8 cellular contexts compared by ENCODE assay signal in the genomic region with DNA sequence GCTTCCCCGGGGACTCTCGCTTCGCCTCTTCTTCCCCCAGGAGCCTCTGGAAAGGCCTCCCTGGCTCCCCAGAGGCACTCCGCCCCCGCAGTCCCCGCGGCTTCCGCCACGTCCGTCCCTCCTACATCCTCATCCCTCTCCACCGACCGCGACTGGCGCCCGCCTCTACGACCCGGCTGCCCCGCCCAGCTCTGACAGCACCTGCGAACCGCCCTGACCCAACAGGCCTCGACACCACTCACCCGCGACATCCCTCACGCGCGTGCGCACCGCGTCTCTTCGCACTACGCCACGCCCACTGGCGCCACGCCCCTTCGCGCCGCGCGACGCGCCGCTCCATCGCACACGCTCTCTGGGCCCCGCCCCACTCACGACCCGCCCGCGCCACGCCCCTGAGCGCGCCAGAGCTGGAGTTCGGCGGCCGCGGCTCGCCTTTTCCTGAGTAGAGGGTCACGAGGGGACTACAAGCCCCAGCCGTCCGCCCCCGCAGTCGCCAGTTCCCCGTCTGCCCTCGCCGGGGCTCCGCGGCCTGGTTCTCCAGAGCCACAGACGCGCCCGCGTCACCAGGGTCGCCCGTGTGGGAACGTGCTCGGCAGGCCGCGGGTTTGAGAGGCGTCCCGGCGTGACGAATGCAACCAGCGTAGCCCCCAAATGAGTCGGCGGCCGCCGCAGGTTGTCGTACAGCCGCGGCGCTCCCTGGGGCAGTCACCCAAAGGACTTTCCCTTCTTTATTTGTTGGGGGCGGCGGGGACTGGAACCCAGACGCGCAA. TPM values are rescaled to one million over a fixed set of nuclear protein-coding genes. Genes with fewer than 3 reads are reported as not detected.
A peak's percentile ranks its signal among the peaks of the same experiment; 100 is the strongest.
DNase-seq lines count a peak whose midpoint lies in the region; ATAC-seq and TF ChIP-seq lines count a peak whose summit lies in the region.

No MANE protein-coding gene starts in this region.

- H4K91ac ChIP-seq in IMR-90 (ENCODE audit: insufficient read depth, low read depth, low read length), result peak overlapping the region; percentile 93

- no TSS peak for BruUV-seq in IMR-90 (replicated peaks; lab: Mats Ljungman, UMichigan)

- H2BK15ac ChIP-seq in IMR-90 (ENCODE audit: low read depth, low read length), result peak overlapping the region; percentile 59; the same call in 1 of the 3 replicates

- H3K79me2 ChIP-seq in OCI-LY3 (ENCODE audit: low read length), result no peaks in the 10 kb centered on the region

- H3K4me1 ChIP-seq in IMR-90 (ENCODE audit: control insufficient read depth, insufficient read depth, low read length) (peaks cover 5% of the 10 kb centered on the region), OCI-LY3 (ENCODE audit: low read length) (peaks cover 51% of the 10 kb centered on the region), mucosa of descending colon (ENCODE audit: low read depth) (peaks cover 10% of the 10 kb centered on the region)

- H3K4ac ChIP-seq in IMR-90 (ENCODE audit: low read depth, low read length), result peak overlapping the region; percentile 89

- H3K9me1 ChIP-seq in IMR-90 (ENCODE audit: insufficient read depth, low read length), result 0 out of 2 replicates have a peak, but pooled peaks cover 3% of the 10 kb centered on the region

- no peaks in the 10 kb centered on the region for H4K20me1 ChIP-seq in IMR-90 (ENCODE audit: insufficient read depth, low read length)
- no peaks in the 10 kb centered on the region for H4K20me1 ChIP-seq in OCI-LY3 (ENCODE audit: insufficient read depth, low read length)

- POLR2A ChIA-PET in IMR-90 (lab: Charles Lee; ENCODE audit: unreplicated experiment), result interaction anchor here (0.5 kb wide), 1 partner anchor 455 kb away, joined by 14 read pairs; no protein-coding TSS in a partner anchor

- peak overlapping the region; percentile 70 for H3K23ac ChIP-seq in IMR-90 (ENCODE audit: low read depth, low read length)

- H3K27ac ChIP-seq in IMR-90 (ENCODE audit: insufficient read depth, low read length), result peak overlapping the region; percentile 85
- H3K27ac ChIP-seq in OCI-LY3 (ENCODE audit: low read length), result peak overlapping the region; percentile 94

- dilution Hi-C loops in IMR-90 (cut with HindIII; ENCODE audit: low sequenced_read_pairs, unreplicated experiment), result no loop called here

- H3K27me3 ChIP-seq in IMR-90 (ENCODE audit: control insufficient read depth, insufficient read depth, low read length), result no peaks in the 10 kb centered on the region
- H3K27me3 ChIP-seq in OCI-LY3 (ENCODE audit: low read depth, low read length), result no peaks in the 10 kb centered on the region

- intact Hi-C loops in IMR-90 (cut with micrococcal nuclease) (loop anchor here (2.0 to 5.0 kb wide), 3 partner anchors 47 to 125 kb away; no protein-coding TSS in a partner anchor), mucosa of descending colon (cut with DNase I, micrococcal nuclease) (loop anchor here in 1 of 2 donors (10.0 kb wide), 1 partner anchor 79 kb away; the partner anchor contains the start of gene GNA13)

- H3K9me3 ChIP-seq in IMR-90 (ENCODE audit: control insufficient read depth, insufficient read depth, low read length) (no peaks in the 10 kb centered on the region), OCI-LY3 (ENCODE audit: insufficient read depth, low read length) (no peaks in the 10 kb centered on the region), mucosa of descending colon (no peaks in the 10 kb centered on the region)

- peak overlapping the region; percentile 92 for H4K5ac ChIP-seq in IMR-90 (ENCODE audit: low read depth, low read length)

- no peak for TF ChIP-seq CTCF in IMR-90 (conservative IDR thresholded peaks at IDR 0.05; ENCODE audit: low read depth, low read length)
- TF ChIP-seq CTCF in OCI-LY3 (IDR thresholded peaks at IDR 0.05; ENCODE audit: low read depth, low read length), result no peak
- TF ChIP-seq CTCF in mucosa of descending colon (IDR thresholded peaks at IDR 0.05), result no peak

- peak; percentile 71 for ATAC-seq in GM21576 (IDR thresholded peaks at IDR 0.05; ENCODE audit: unreplicated experiment)
- peak; percentile 96 for ATAC-seq in IMR-90 (ENCODE audit: low read depth)
- peak; percentile 98 for ATAC-seq in mucosa of descending colon

- H3K18ac ChIP-seq in IMR-90 (ENCODE audit: low read depth, low read length), result peak overlapping the region; percentile 87

- peak overlapping the region; percentile 90 for H2BK5ac ChIP-seq in IMR-90 (ENCODE audit: low read depth, low read length, poor library complexity, severe bottlenecking)

- CTCF ChIA-PET in IMR-90 (lab: Yijun Ruan, JAX), result no interaction called here

- peak; percentile 74 for TF ChIP-seq POLR2A in IMR-90 (IDR thresholded peaks at IDR 0.05; ENCODE audit: low read depth, low read length)

- TF ChIP-seq RAD21 in IMR-90 (IDR thresholded peaks at IDR 0.05; ENCODE audit: low read length), result no peak; the same call in 1 of the 2 replicates

- H2BK20ac ChIP-seq in IMR-90 (ENCODE audit: low read depth, low read length), result no peak overlapping the region

- peak overlapping the region; percentile 83; the same call in 1 of the 2 replicates for H2AK5ac ChIP-seq in IMR-90 (ENCODE audit: low read depth, low read length)

- peak overlapping the region; percentile 69; the same call in 1 of the 2 replicates for H3K56ac ChIP-seq in IMR-90 (ENCODE audit: extremely low read depth, insufficient read depth, low read length)

- H3K36me3 ChIP-seq in IMR-90 (ENCODE audit: control insufficient read depth, insufficient read depth, low read length) (peaks cover 6% of the 10 kb centered on the region; the same call in 1 of the 2 replicates), OCI-LY3 (replicated peaks; ENCODE audit: low read depth, low read length) (no peaks in the 10 kb centered on the region), mucosa of descending colon (ENCODE audit: low read depth) (no peaks in the 10 kb centered on the region)

- H2AFZ ChIP-seq in IMR-90 (replicated peaks; ENCODE audit: low read length, poor library complexity), result peak overlapping the region; percentile 100
- 0 out of 2 replicates have a peak overlapping the region, but pooled peaks have one; percentile 17 for H2AFZ ChIP-seq in OCI-LY3 (ENCODE audit: low read depth, low read length)

- H3K4me3 ChIP-seq in IMR-90 (ENCODE audit: insufficient read depth, low read depth, low read length) (peak overlapping the region; percentile 76), OCI-LY3 (ENCODE audit: low read length) (peak overlapping the region; percentile 86), mucosa of descending colon (peak overlapping the region; percentile 43)

- DNase-seq in DMS153 (lab: John Stamatoyannopoulos, UW), result peak; percentile 88
- peak; percentile 87 for DNase-seq in IMR-90
- DNase-seq in activated T-cell treated with anti-CD3 and anti-CD28 coated beads for 24 hours (ENCODE audit: low read depth), result peak; percentile 94
- DNase-seq in epidermal melanocyte (ENCODE audit: insufficient read length, low spot score), result peak; percentile 78
- DNase-seq in mucosa of descending colon, result peak; percentile 97 to 98 (median 98)
- peak; percentile 92 to 95 for DNase-seq in stimulated activated CD8-positive, alpha-beta memory T cell treated with anti-CD3 and anti-CD28 coated beads, Interleukin-4, amount 100 ng/mL, for 1 hour (ENCODE audit: low read depth in 2 of 2, low spot score in 1 of 2)

- 0% methylated on average over 45 of the region's 94 CpGs; no CpG with 5 or more reads in 1 of the 2 experiments for WGBS in IMR-90 (ENCODE audit: extremely low coverage in 2 of 2, insufficient read length in 1 of 2), 2 experiments

- peaks cover 2 to 16% of the 10 kb centered on the region in 2 experiments for H3K79me1 ChIP-seq in IMR-90 (ENCODE audit: low read depth in 1 of 2, low read length in 2 of 2)

- in situ Hi-C loops in IMR-90 (cut with MboI; ENCODE audit: low sequenced_read_pairs), result no loop called here

- H3K4me2 ChIP-seq in IMR-90 (ENCODE audit: low read depth, low read length) (peak overlapping the region; percentile 97), OCI-LY3 (ENCODE audit: low read length) (peak overlapping the region; percentile 97)

- peak overlapping the region; percentile 76 for H3K14ac ChIP-seq in IMR-90 (replicated peaks; ENCODE audit: low read depth, low read length)

- H3K9ac ChIP-seq in IMR-90 (ENCODE audit: low read depth, low read length) (peak overlapping the region; percentile 72), OCI-LY3 (ENCODE audit: low read length) (peak overlapping the region; percentile 92)

- peak overlapping the region; percentile 91 to 98 for H4K8ac ChIP-seq in IMR-90 (ENCODE audit: low read depth in 2 of 2, low read length in 2 of 2)

- peak overlapping the region; percentile 69 for H2BK120ac ChIP-seq in IMR-90 (ENCODE audit: low read depth, low read length)

- peak overlapping the region; percentile 95 for H2AK9ac ChIP-seq in IMR-90 (replicated peaks; ENCODE audit: low read depth, low read length, poor library complexity)

TF ChIP-seq in IMR-90, 13 proteins besides CTCF, POLR2A, EP300 and RAD21:
- TF ChIP-seq MXI1 (IDR thresholded peaks at IDR 0.05; ENCODE audit: borderline replicate concordance, low read depth, low read length) (peak; percentile 84), MAFK (IDR thresholded peaks at IDR 0.05; ENCODE audit: low read depth, low read length) (no peak), CHD1 (IDR thresholded peaks at IDR 0.05; ENCODE audit: low read depth, low read length) (no peak), BHLHE40 (IDR thresholded peaks at IDR 0.05; ENCODE audit: low read depth, low read length) (peak; percentile 79), MAZ (IDR thresholded peaks at IDR 0.05; ENCODE audit: borderline replicate concordance, low read depth, low read length) (peak; percentile 47; the same call in 1 of the 2 replicates), NFE2L2 (IDR thresholded peaks at IDR 0.05; ENCODE audit: low read depth, low read length) (0 out of 2 replicates have a peak, but pooled peaks have one; percentile 1)
- TF ChIP-seq, protein P1, sequence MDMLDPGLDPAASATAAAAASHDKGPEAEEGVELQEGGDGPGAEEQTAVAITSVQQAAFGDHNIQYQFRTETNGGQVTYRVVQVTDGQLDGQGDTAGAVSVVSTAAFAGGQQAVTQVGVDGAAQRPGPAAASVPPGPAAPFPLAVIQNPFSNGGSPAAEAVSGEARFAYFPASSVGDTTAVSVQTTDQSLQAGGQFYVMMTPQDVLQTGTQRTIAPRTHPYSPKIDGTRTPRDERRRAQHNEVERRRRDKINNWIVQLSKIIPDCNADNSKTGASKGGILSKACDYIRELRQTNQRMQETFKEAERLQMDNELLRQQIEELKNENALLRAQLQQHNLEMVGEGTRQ (IDR thresholded peaks at IDR 0.05; ENCODE audit: low read depth, low read length), result peak; percentile 70

RNA-seq across cellular contexts. Expression of gene LRRC37A3, which starts 56.2 kb away (rescaled TPM):
- total RNA-seq in IMR-90 (2012; rRNA removed) (3.3 and 4.5 TPM in 2 replicates), mucosa of descending colon (10 to 100 TPM; 10.2 to 16.8 (median 13.1) TPM)
- polyA plus RNA-seq in IMR-90 (2012; rRNA removed), result 2.9 and 3.1 TPM in 2 replicates
- 1.0 and 3.0 TPM in 2 replicates for polyA plus RNA-seq in IMR-90 (2012; cell fraction: cytosol; rRNA removed)
- 5.5 and 19.7 TPM in 2 replicates for polyA plus RNA-seq in IMR-90 (2012; cell fraction: nucleus; rRNA removed; ENCODE audit: low replicate concordance)

Comparison
In these comparisons a context has a peak if more than half of its experiments do, and no peak if none do; other contexts are left out.
1. Peak in every context shown above with its lines: DNase-seq, ATAC-seq, H3K4me3 ChIP-seq and H3K27ac ChIP-seq.